ENCODE assay signal across 22 cellular contexts in genomic region chr4:165318982-165319381, GRCh38. TPM values are rescaled to one million over a fixed set of nuclear protein-coding genes. Genes with fewer than 3 reads are reported as not detected.
"Had no signal": no experiment of that assay in that cellular context is flagged by ENCODE, and none has a peak within 500 bp of the region (broad histone marks: within the 10 kb centered on the region; RNA-seq: fewer than 3 reads in every experiment).

No MANE protein-coding gene starts in this region.

- H3K27me3 Mint-ChIP-seq: memory B cell; naive B cell; natural killer cell treated with Interleukin-12 subunit alpha and Interleukin-12 subunit beta and Interleukin-15 and Interleukin-18, amount 100 ng/mL, for 72 hours; stimulated activated naive CD8-positive, alpha-beta T cell treated with anti-CD3 and anti-CD28 coated beads, Interleukin-15, amount 100 ng/mL, for 72 hours had no signal

- ATAC-seq: foreskin keratinocyte; gastroesophageal sphincter; heart left ventricle; left lobe of liver; mucosa of descending colon; natural killer cell treated with Interleukin-12 subunit alpha and Interleukin-12 subunit beta and Interleukin-15 and Interleukin-18, amount 100 ng/mL, for 72 hours; sciatic nerve; stimulated activated naive CD8-positive, alpha-beta T cell treated with anti-CD3 and anti-CD28 coated beads, Interleukin-15, amount 100 ng/mL, for 72 hours; upper lobe of right lung had no signal

- H3K27ac Mint-ChIP-seq: memory B cell; naive B cell; natural killer cell treated with Interleukin-12 subunit alpha and Interleukin-12 subunit beta and Interleukin-15 and Interleukin-18, amount 100 ng/mL, for 72 hours; stimulated activated naive CD8-positive, alpha-beta T cell treated with anti-CD3 and anti-CD28 coated beads, Interleukin-15, amount 100 ng/mL, for 72 hours had no signal

- H3K4me3 Mint-ChIP-seq: memory B cell; naive B cell; natural killer cell treated with Interleukin-12 subunit alpha and Interleukin-12 subunit beta and Interleukin-15 and Interleukin-18, amount 100 ng/mL, for 72 hours; neural crest cell; stimulated activated naive CD8-positive, alpha-beta T cell treated with anti-CD3 and anti-CD28 coated beads, Interleukin-15, amount 100 ng/mL, for 72 hours had no signal

- H3K4me1 Mint-ChIP-seq: neural crest cell; stimulated activated naive CD8-positive, alpha-beta T cell treated with anti-CD3 and anti-CD28 coated beads, Interleukin-15, amount 100 ng/mL, for 72 hours had no signal

- DNase-seq: dermis blood vessel endothelial cell; effector memory CD4-positive, alpha-beta T cell; foreskin keratinocyte; heart left ventricle; kidney; mucosa of descending colon; naive B cell; stimulated activated CD4-positive, alpha-beta T cell treated with anti-CD3 and anti-CD28 coated beads, Interleukin-12 subunit alpha, Interleukin-12 subunit beta, amount 100 ng/mL, for 4 hours; stimulated activated CD4-positive, alpha-beta T cell treated with anti-CD3 and anti-CD28 coated beads, Interleukin-1b, Interleukin-23, amount 100 ng/mL, for 48 hours; stimulated activated CD4-positive, alpha-beta T cell treated with anti-CD3 and anti-CD28 coated beads, Interleukin-4, amount 100 ng/mL, for 1 hour; stimulated activated CD8-positive, alpha-beta memory T cell treated with anti-CD3 and anti-CD28 coated beads, Interleukin-4, amount 100 ng/mL, for 48 hours; stimulated activated naive CD4-positive, alpha-beta T cell; stimulated activated naive CD8-positive, alpha-beta T cell treated with anti-CD3 and anti-CD28 coated beads, Interleukin-15, amount 100 ng/mL, for 72 hours; transverse colon; upper lobe of right lung; uterus had no signal

- H3K9me3 Mint-ChIP-seq: memory B cell; naive B cell; natural killer cell treated with Interleukin-12 subunit alpha and Interleukin-12 subunit beta and Interleukin-15 and Interleukin-18, amount 100 ng/mL, for 72 hours; neural crest cell; stimulated activated naive CD8-positive, alpha-beta T cell treated with anti-CD3 and anti-CD28 coated beads, Interleukin-15, amount 100 ng/mL, for 72 hours had no signal

RNA-seq across cellular contexts. Expression of gene CPE, which starts 59.8 kb away (rescaled TPM):
- total RNA-seq: natural killer cell treated with Interleukin-12 subunit alpha and Interleukin-12 subunit beta and Interleukin-15 and Interleukin-18, amount 100 ng/mL, for 72 hours had no signal
